Comparison of ENCODE assay signal across 31 cellular contexts in genomic region chr13:92547256-92547655, GRCh38.
DNase-seq lines count a peak whose midpoint lies in the region; ATAC-seq, FAIRE-seq and TF ChIP-seq lines count a peak whose summit lies in the region.
"Had no signal": no experiment of that assay in that cellular context is flagged by ENCODE, and none has a peak within 500 bp of the region (broad histone marks: within the 10 kb centered on the region; RNA-seq: fewer than 3 reads in every experiment).

No MANE protein-coding gene starts in this region.

- H3K27ac ChIP-seq in K562 (ENCODE audit: extremely low read depth, low read depth, low read length) (no peak overlapping the region), foreskin keratinocyte (no peak overlapping the region)
- H3K27ac ChIP-seq in naive thymus-derived CD4-positive, alpha-beta T cell (ENCODE audit: low read depth, low read length): no peak overlapping the region
- H3K27ac ChIP-seq: ascending aorta, hepatocyte, sigmoid colon, thoracic aorta, uterus had no signal

- H3K4me2 ChIP-seq in K562 (ENCODE audit: insufficient read depth, low read length): no peak overlapping the region
- H3K4me2 ChIP-seq: hepatocyte had no signal

- no peak for TF ChIP-seq POLR2A in K562 (conservative IDR thresholded peaks at IDR 0.05)

- H4K20me1 ChIP-seq in K562 (replicated peaks; ENCODE audit: control insufficient read depth, insufficient read depth, low read length): no peaks in the 10 kb centered on the region

- H3K9me3 ChIP-seq in K562 (replicated peaks; ENCODE audit: control insufficient read depth, insufficient read depth, low read depth, low read length): no peaks in the 10 kb centered on the region; the same call in 1 of the 2 replicates
- H3K9me3 ChIP-seq in naive thymus-derived CD4-positive, alpha-beta T cell (ENCODE audit: control insufficient read depth in 2 of 3, low read length in 3 of 3): no peaks in the 10 kb centered on the region
- H3K9me3 ChIP-seq: ascending aorta, sigmoid colon, thoracic aorta, uterus had no signal

- no peaks in the 10 kb centered on the region for H3K4me1 ChIP-seq in K562 (replicated peaks in 1 of 2; ENCODE audit: control insufficient read depth in 2 of 2, insufficient read depth in 2 of 2, low read length in 2 of 2)
- H3K4me1 ChIP-seq in foreskin keratinocyte: no peaks in the 10 kb centered on the region
- H3K4me1 ChIP-seq in naive thymus-derived CD4-positive, alpha-beta T cell (ENCODE audit: control insufficient read depth in 2 of 2, insufficient read depth in 2 of 2, low read length in 2 of 2): no peaks in the 10 kb centered on the region
- H3K4me1 ChIP-seq: ascending aorta, sigmoid colon, uterus had no signal

- TF ChIP-seq CTCF in K562 (IDR thresholded peaks at IDR 0.05 in 2 of 3, conservative IDR thresholded peaks at IDR 0.05 in 1 of 3; ENCODE audit: insufficient read depth in 2 of 3, low read depth in 1 of 3, low read length in 3 of 3) (no peak), foreskin keratinocyte (conservative IDR thresholded peaks at IDR 0.05) (no peak)

- FAIRE-seq in K562 (lab: Jason Lieb, UNC): no peak
- FAIRE-seq: D721Med, GM12878, TTC549 had no signal

- no peak overlapping the region for H3K27ac Mint-ChIP-seq in naive thymus-derived CD4-positive, alpha-beta T cell
- H3K27ac Mint-ChIP-seq: activated naive CD8-positive, alpha-beta T cell treated with anti-CD3 and anti-CD28 coated beads for 36 hours; CD4-positive, alpha-beta T cell had no signal

- H3K4me1 Mint-ChIP-seq in naive thymus-derived CD4-positive, alpha-beta T cell: no peaks in the 10 kb centered on the region
- H3K4me1 Mint-ChIP-seq: activated naive CD8-positive, alpha-beta T cell treated with anti-CD3 and anti-CD28 coated beads for 36 hours had no signal

- no peak for TF ChIP-seq RAD21 in K562 (CRISPR knock-in tag; conservative IDR thresholded peaks at IDR 0.05 in 1 of 2, IDR thresholded peaks at IDR 0.05 in 1 of 2)

- no peak overlapping the region for H3K4me3 Mint-ChIP-seq in naive thymus-derived CD4-positive, alpha-beta T cell
- H3K4me3 Mint-ChIP-seq: activated naive CD8-positive, alpha-beta T cell treated with anti-CD3 and anti-CD28 coated beads for 36 hours; CD4-positive, alpha-beta T cell had no signal

- H3K27me3 ChIP-seq in K562 (ENCODE audit: control insufficient read depth in 2 of 2, insufficient read depth in 2 of 2, low read length in 2 of 2): no peaks in the 10 kb centered on the region
- H3K27me3 ChIP-seq in foreskin keratinocyte: no peaks in the 10 kb centered on the region
- no peaks in the 10 kb centered on the region for H3K27me3 ChIP-seq in naive thymus-derived CD4-positive, alpha-beta T cell (ENCODE audit: control insufficient read depth in 2 of 2, insufficient read depth in 2 of 2, low read length in 2 of 2)
- H3K27me3 ChIP-seq: ascending aorta, hepatocyte, sigmoid colon, uterus had no signal

- CTCF ChIA-PET in K562 (lab: Yijun Ruan, JAX; ENCODE audit: low intra/inter-chr PET ratio): no interaction called here
- CTCF ChIA-PET in naive thymus-derived CD4-positive, alpha-beta T cell (lab: Charles Lee): no interaction called here

- 1% methylated on average over 3 of the region's 3 CpGs for WGBS in K562 (ENCODE audit: insufficient coverage, low coverage, missing lambda C conversion rate)

- no peak overlapping the region for H3K9ac ChIP-seq in K562 (ENCODE audit: insufficient read depth in 1 of 2, low read depth in 2 of 2, low read length in 2 of 2)

- in situ Hi-C loops in K562 (cut with MboI): no loop called here

- no peaks in the 10 kb centered on the region for H3K36me3 ChIP-seq in K562 (ENCODE audit: control insufficient read depth, insufficient read depth, low read length)
- no peaks in the 10 kb centered on the region for H3K36me3 ChIP-seq in naive thymus-derived CD4-positive, alpha-beta T cell (ENCODE audit: control insufficient read depth in 2 of 3, insufficient read depth in 3 of 3, low read length in 3 of 3)
- H3K36me3 ChIP-seq: ascending aorta, sigmoid colon, thoracic aorta, uterus had no signal

- H3K27me3 Mint-ChIP-seq in naive thymus-derived CD4-positive, alpha-beta T cell: no peaks in the 10 kb centered on the region
- H3K27me3 Mint-ChIP-seq: activated naive CD8-positive, alpha-beta T cell treated with anti-CD3 and anti-CD28 coated beads for 36 hours; CD4-positive, alpha-beta T cell had no signal

- no peak for TF ChIP-seq EP300 in K562 (IDR thresholded peaks at IDR 0.05; ENCODE audit: low read length)

- no peak overlapping the region for H3K4me3 ChIP-seq in K562
- no peak overlapping the region for H3K4me3 ChIP-seq in naive thymus-derived CD4-positive, alpha-beta T cell (ENCODE audit: low read length)
- H3K4me3 ChIP-seq: ascending aorta, GM12878, hepatocyte, sigmoid colon, thoracic aorta, uterus had no signal

- intact Hi-C loops in K562 (cut with micrococcal nuclease): no loop called here
- intact Hi-C loops in naive thymus-derived CD4-positive, alpha-beta T cell (cut with micrococcal nuclease): no loop called here

- H3K9me1 ChIP-seq in K562 (ENCODE audit: control insufficient read depth, insufficient read depth, low read length): no peaks in the 10 kb centered on the region

- BruUV-seq in K562 (replicated peaks; lab: Mats Ljungman, UMichigan): no TSS peak

- peak; percentile 29 for DNase-seq in A172 (ENCODE audit: low spot score)
- peak; percentile 79 for DNase-seq in NCI-H226
- DNase-seq in K562 (ENCODE audit: extremely low read depth in 1 of 4, low spot score in 3 of 4): no peak
- DNase-seq in foreskin keratinocyte: peak; percentile 48 to 74
- no peak for DNase-seq in activated CD4-positive, alpha-beta T cell treated with anti-CD3 and anti-CD28 coated beads for 48 hours
- DNase-seq in naive thymus-derived CD4-positive, alpha-beta T cell: no peak
- no peak for DNase-seq in DMS53 (lab: John Stamatoyannopoulos, UW)
- DNase-seq: 8988T; activated CD4-positive, alpha-beta T cell treated with anti-CD3 and anti-CD28 coated beads for 1 hour; activated CD8-positive, alpha-beta memory T cell treated with anti-CD3 and anti-CD28 coated beads for 24 hours; activated effector memory CD4-positive, alpha-beta T cell treated with anti-CD3 and anti-CD28 coated beads, Interleukin-2, amount 50 U/mL, for 16 hours; activated naive CD8-positive, alpha-beta T cell treated with anti-CD3 and anti-CD28 coated beads for 36 hours; activated T-cell treated with anti-CD3 and anti-CD28 coated beads, Interleukin-2, amount 50 U/mL, for 1 hour; CD4-positive, alpha-beta T cell; effector CD8-positive, alpha-beta T cell; mesendoderm; NCI-H1105 treated with DMSO at 0.1 percent for 48 hours; NCI-H2029 treated with DMSO at 0.1 percent for 48 hours; NCI-H2227 treated with DMSO at 0.1 percent for 48 hours; NCI-H69; sigmoid colon; stimulated activated naive CD4-positive, alpha-beta T cell; uterus had no signal

- no peaks in the 10 kb centered on the region for H3K36me3 Mint-ChIP-seq in naive thymus-derived CD4-positive, alpha-beta T cell
- H3K36me3 Mint-ChIP-seq: activated naive CD8-positive, alpha-beta T cell treated with anti-CD3 and anti-CD28 coated beads for 36 hours had no signal

- no peak overlapping the region for H2AFZ ChIP-seq in K562 (ENCODE audit: low read depth, low read length)
- H2AFZ ChIP-seq: hepatocyte had no signal

- H3K9me3 Mint-ChIP-seq in naive thymus-derived CD4-positive, alpha-beta T cell: peaks cover 0 to 16% (median 4%) of the 10 kb centered on the region in 11 donors

- ATAC-seq in K562 (no peak), foreskin keratinocyte (peak; percentile 98), GM21381 (IDR thresholded peaks at IDR 0.05; ENCODE audit: unreplicated experiment) (no peak)
- no peak for ATAC-seq in naive thymus-derived CD4-positive, alpha-beta T cell
- ATAC-seq: GM12878, left lobe of liver had no signal

- no peaks in the 10 kb centered on the region for H3K79me2 ChIP-seq in K562 (ENCODE audit: control insufficient read depth, insufficient read depth, low read length)
- H3K79me2 ChIP-seq: hepatocyte had no signal

- POLR2A ChIA-PET in K562 (lab: Yijun Ruan, JAX): no interaction called here
- POLR2A ChIA-PET in naive thymus-derived CD4-positive, alpha-beta T cell (lab: Charles Lee): no interaction called here

TF ChIP-seq in K562, 482 proteins besides CTCF, POLR2A, EP300 and RAD21:
- TF ChIP-seq CBX1 (IDR thresholded peaks at IDR 0.05; ENCODE audit: low read depth) (no peak), SMAD3 (CRISPR knock-in tag; conservative IDR thresholded peaks at IDR 0.05) (no peak), STAT5B (CRISPR knock-in tag; IDR thresholded peaks at IDR 0.05) (no peak), ZNF655 (CRISPR knock-in tag; IDR thresholded peaks at IDR 0.05) (0 out of 2 replicates have a peak, but pooled peaks have one; percentile 62), FOXO4 (CRISPR knock-in tag; IDR thresholded peaks at IDR 0.05) (no peak)

Comparison
In these comparisons a context has a peak if more than half of its experiments do, and no peak if none do; other contexts are left out.
1. DNase-seq: peak in A172 (single experiment), NCI-H226 (single experiment) and foreskin keratinocyte (2 of 2); none in K562 (0 of 4), activated CD4-positive, alpha-beta T cell treated with anti-CD3 and anti-CD28 coated beads for 48 hours (single experiment), naive thymus-derived CD4-positive, alpha-beta T cell (0 of 9) and DMS53 (single experiment).